ENCODE assay signal across 25 cellular contexts in genomic region chr19:48703316-48703715, GRCh38. TPM values are rescaled to one million over a fixed set of nuclear protein-coding genes. Genes with fewer than 3 reads are reported as not detected.
DNase-seq lines count a peak whose midpoint lies in the region; FAIRE-seq and TF ChIP-seq lines count a peak whose summit lies in the region.
"Had no signal": no experiment of that assay in that cellular context is flagged by ENCODE, and none has a peak within 500 bp of the region (broad histone marks: within the 10 kb centered on the region; RNA-seq: fewer than 3 reads in every experiment).

No MANE protein-coding gene starts in this region.

- POLR2A ChIA-PET in Caco-2 (lab: Charles Lee): no interaction called here

- DNase-seq in Caco-2 (no peak), bronchial epithelial cell (ENCODE audit: low read depth) (no peak), urothelium cell line (ENCODE audit: low spot score) (no peak), testis (no peak), NCI-H1105 treated with DMSO at 0.1 percent for 48 hours (lab: John Stamatoyannopoulos, UW) (no peak)
- DNase-seq: 8988T; ACHN; BE2C; C1 segment of cervical spinal cord; Calu3; CD4-positive, alpha-beta memory T cell; CD4-positive, CD25-positive, alpha-beta regulatory T cell; CD8-positive, alpha-beta memory T cell; COR-L47; DMS79 treated with DMSO at 0.1 percent for 48 hours; GF-D8 had no signal

- H3K4me1 ChIP-seq in Caco-2: no peaks in the 10 kb centered on the region
- peaks cover 6% of the 10 kb centered on the region for H3K4me1 ChIP-seq in testis
- H3K4me1 ChIP-seq: BE2C had no signal

- H3K4me3 Mint-ChIP-seq in Caco-2 (ENCODE audit: unreplicated experiment): no peak overlapping the region
- H3K4me3 Mint-ChIP-seq: CD14-positive monocyte; CD4-positive, alpha-beta memory T cell; CD4-positive, CD25-positive, alpha-beta regulatory T cell; CD8-positive, alpha-beta memory T cell had no signal

- peak overlapping the region; percentile 30 for H3K27ac Mint-ChIP-seq in Caco-2 (ENCODE audit: unreplicated experiment)
- H3K27ac Mint-ChIP-seq: CD14-positive monocyte; CD4-positive, alpha-beta memory T cell; CD8-positive, alpha-beta memory T cell had no signal

- peaks cover 26% of the 10 kb centered on the region for H3K36me3 Mint-ChIP-seq in Caco-2 (ENCODE audit: insufficient read depth, unreplicated experiment)

- WGBS in testis, 2 donors: 90 to 94% methylated on average over 14 to 23 of the region's 23 CpGs

- H3K4me1 Mint-ChIP-seq in Caco-2 (ENCODE audit: low read depth, unreplicated experiment): no peaks in the 10 kb centered on the region
- H3K4me1 Mint-ChIP-seq: CD14-positive monocyte; CD4-positive, CD25-positive, alpha-beta regulatory T cell; CD8-positive, alpha-beta memory T cell had no signal

- H3K4me3 ChIP-seq in Caco-2 (ENCODE audit: low read depth, low read length) (no peak overlapping the region), bronchial epithelial cell (ENCODE audit: low read depth, low read length) (no peak overlapping the region), testis (no peak overlapping the region)
- H3K4me3 ChIP-seq: BLaER1 had no signal

- intact Hi-C loops in Caco-2 (cut with micrococcal nuclease; ENCODE audit: unreplicated experiment) (no loop called here), testis (cut with DNase I; ENCODE audit: low total_unique reads) (no loop called here)

- H3K9me3 Mint-ChIP-seq in Caco-2 (ENCODE audit: unreplicated experiment): no peaks in the 10 kb centered on the region
- H3K9me3 Mint-ChIP-seq: CD8-positive, alpha-beta memory T cell had no signal

- FAIRE-seq in bronchial epithelial cell (lab: Jason Lieb, UNC) (peak; percentile 23), urothelium cell line (lab: Jason Lieb, UNC) (peak; percentile 59)
- FAIRE-seq: A204.1, D721Med, G401.6, GM12891, GM19239 had no signal

- H3K27me3 ChIP-seq in Caco-2 (replicated peaks; ENCODE audit: control insufficient read depth, insufficient read depth, low read length) (no peaks in the 10 kb centered on the region), bronchial epithelial cell (ENCODE audit: control insufficient read depth, insufficient read depth, low read length) (no peaks in the 10 kb centered on the region), testis (no peaks in the 10 kb centered on the region)
- H3K27me3 ChIP-seq: BE2C, BLaER1 had no signal

- no TSS peak for BruUV-seq in Caco-2 (replicated peaks; lab: Mats Ljungman, UMichigan)

- TF ChIP-seq CTCF in Caco-2 (IDR thresholded peaks at IDR 0.05; ENCODE audit: insufficient read depth in 1 of 2, low read depth in 1 of 2, low read length in 1 of 2, severe bottlenecking in 1 of 2, unreplicated experiment in 1 of 2): no peak
- no peak for TF ChIP-seq CTCF in bronchial epithelial cell (IDR thresholded peaks at IDR 0.05; ENCODE audit: insufficient read depth, low read length, severe bottlenecking)
- TF ChIP-seq CTCF in testis (IDR thresholded peaks at IDR 0.05): no peak

- no peaks in the 10 kb centered on the region for H3K27me3 Mint-ChIP-seq in Caco-2 (ENCODE audit: insufficient read depth, unreplicated experiment)
- H3K27me3 Mint-ChIP-seq: CD4-positive, alpha-beta memory T cell had no signal

- CTCF ChIA-PET in Caco-2 (lab: Charles Lee): no interaction called here

- no peaks in the 10 kb centered on the region for H3K9me3 ChIP-seq in Caco-2
- H3K9me3 ChIP-seq in testis: no peaks in the 10 kb centered on the region
- H3K9me3 ChIP-seq: BE2C had no signal

- H3K36me3 ChIP-seq in Caco-2 (ENCODE audit: control insufficient read depth, insufficient read depth, low read length) (no peaks in the 10 kb centered on the region), bronchial epithelial cell (ENCODE audit: control insufficient read depth, insufficient read depth, low read length) (no peaks in the 10 kb centered on the region), testis (ENCODE audit: low read depth, missing control alignments) (no peaks in the 10 kb centered on the region)
- H3K36me3 ChIP-seq: BE2C had no signal

- H3K27ac ChIP-seq in testis: no peak overlapping the region
- H3K27ac ChIP-seq: BLaER1 had no signal

- TF ChIP-seq POLR2A in testis (IDR thresholded peaks at IDR 0.05): no peak

RNA-seq across cellular contexts. Expression of gene FUT2, which starts 7.5 kb away (rescaled TPM):
- 13.5 and 16.3 TPM in 2 replicates for total RNA-seq in Caco-2 (2022)
- 7.9 and 39.4 TPM in 2 replicates for total RNA-seq in bronchial epithelial cell
- under 1 TPM; 0.12 to 0.47 TPM for total RNA-seq in testis
- polyA plus RNA-seq in testis (ENCODE audit: insufficient read depth, low read depth, low replicate concordance): 0.20 TPM
- total RNA-seq: A673; CD4-positive, alpha-beta memory T cell; CD4-positive, CD25-positive, alpha-beta regulatory T cell; CD8-positive, alpha-beta memory T cell had no signal
- polyA plus RNA-seq: AG04450, CD14-positive monocyte had no signal

RNA-seq across cellular contexts. Expression of gene MAMSTR, which starts 16.2 kb away (rescaled TPM):
- total RNA-seq in Caco-2 (2022) (1.7 and 1.9 TPM in 2 replicates), bronchial epithelial cell (0.13 and 0.26 TPM in 2 replicates), testis (10 to 100 TPM; 21.8 TPM)
- polyA plus RNA-seq in testis (ENCODE audit: insufficient read depth, low read depth, low replicate concordance): 15.0 TPM
- polyA plus RNA-seq: CD14-positive monocyte had no signal

RNA-seq across cellular contexts. Expression of gene NTN5, which starts 30.5 kb away (rescaled TPM):
- 0.12 and 0.34 TPM in 2 replicates for total RNA-seq in Caco-2 (2022)
- total RNA-seq in bronchial epithelial cell: not detected in 2 replicates
- total RNA-seq in testis: 1 to 10 TPM; 1.6 to 4.3 TPM
- 0.87 TPM for polyA plus RNA-seq in testis (ENCODE audit: insufficient read depth, low read depth, low replicate concordance)
- total RNA-seq: A673 had no signal
- polyA plus RNA-seq: CD14-positive monocyte; CD8-positive, alpha-beta memory T cell had no signal

RNA-seq across cellular contexts. Expression of gene RASIP1, which starts 37.1 kb away (rescaled TPM):
- total RNA-seq in Caco-2 (2022) (5.4 and 5.9 TPM in 2 replicates), bronchial epithelial cell (2.4 and 2.9 TPM in 2 replicates), testis (10 to 100 TPM; 11.2 to 21.4 TPM)
- polyA plus RNA-seq in testis (ENCODE audit: insufficient read depth, low read depth, low replicate concordance): 8.8 TPM
- polyA plus RNA-seq: CD14-positive monocyte had no signal

RNA-seq across cellular contexts. Expression of gene IZUMO1, which starts 43.4 kb away (rescaled TPM):
- total RNA-seq in Caco-2 (2022): 8.9 and 10.3 TPM in 2 replicates
- 0.26 and 2.3 TPM in 2 replicates for total RNA-seq in bronchial epithelial cell
- total RNA-seq in testis: 10 to 100 TPM; 10.5 to 28.9 TPM
- 32.8 TPM for polyA plus RNA-seq in testis (ENCODE audit: insufficient read depth, low read depth, low replicate concordance)
- total RNA-seq: A673; CD4-positive, alpha-beta memory T cell; CD4-positive, CD25-positive, alpha-beta regulatory T cell; CD8-positive, alpha-beta memory T cell had no signal
- polyA plus RNA-seq: AG04450; CD14-positive monocyte; CD4-positive, alpha-beta memory T cell; CD4-positive, CD25-positive, alpha-beta regulatory T cell; CD8-positive, alpha-beta memory T cell had no signal
